ENCODE assay signal across 8 cellular contexts in the genomic region with DNA sequence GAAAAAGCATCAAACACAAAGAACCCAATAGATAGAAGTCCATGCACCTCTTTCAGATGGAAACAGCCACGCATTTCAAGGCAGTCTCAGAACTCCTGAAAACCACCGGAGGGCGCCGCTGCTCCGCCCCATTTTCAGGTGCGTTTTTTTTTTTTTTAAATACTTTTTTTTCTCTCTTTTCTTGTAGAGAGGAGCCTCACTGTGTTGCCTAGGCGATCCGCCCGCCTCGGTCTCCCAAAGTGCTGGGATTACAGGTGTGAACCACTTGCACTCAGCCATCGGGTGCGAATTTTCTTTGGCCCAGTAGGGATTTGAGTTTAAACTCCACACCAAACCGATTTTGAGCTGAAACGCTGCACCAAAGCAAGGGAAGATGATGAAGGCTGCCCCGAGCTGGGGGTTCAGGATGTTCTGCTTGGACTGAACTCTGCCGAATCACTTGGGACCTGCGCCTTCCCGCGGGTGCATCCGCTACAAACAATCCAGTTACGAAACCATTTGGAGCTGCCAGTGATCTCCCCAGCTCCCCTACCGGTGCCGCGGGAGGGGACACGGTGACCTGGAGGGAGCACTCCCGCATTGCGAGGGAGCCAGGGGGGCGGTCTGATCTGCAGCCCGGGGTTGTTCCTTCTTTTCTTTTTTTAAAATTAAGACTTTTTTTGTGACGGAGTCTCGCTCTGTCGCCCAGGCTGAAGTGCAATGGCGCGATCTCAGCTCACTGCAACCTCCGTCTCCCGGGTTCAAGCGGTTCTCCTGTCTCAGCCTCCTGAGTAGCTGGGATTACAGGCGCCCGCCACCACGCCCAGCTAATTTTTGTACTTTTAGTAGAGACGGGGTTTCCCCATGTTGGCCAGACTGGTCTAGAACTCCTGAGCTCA. TPM values are rescaled to one million over a fixed set of nuclear protein-coding genes. Genes with fewer than 3 reads are reported as not detected.
DNase-seq lines count a peak whose midpoint lies in the region; ATAC-seq, FAIRE-seq and TF ChIP-seq lines count a peak whose summit lies in the region.

No MANE protein-coding gene starts in this region.

- H3K27me3 ChIP-seq in WERI-Rb-1 (ENCODE audit: insufficient read depth, low read depth, severe bottlenecking) = no peaks in the 10 kb centered on the region

- TF ChIP-seq CTCF in WERI-Rb-1 (IDR thresholded peaks at IDR 0.05; ENCODE audit: low read depth, low read length) (peak; percentile 77), kidney (IDR thresholded peaks at IDR 0.05; ENCODE audit: borderline replicate concordance, extremely low read depth, insufficient read depth) (peak; percentile 78)

- no peak for FAIRE-seq in kidney (lab: Jason Lieb, UNC)

- H3K9me3 ChIP-seq in WERI-Rb-1 (ENCODE audit: severe bottlenecking) (no peaks in the 10 kb centered on the region), kidney (ENCODE audit: control insufficient read depth in 1 of 2, low read length in 2 of 2) (no peaks in the 10 kb centered on the region)

- H3K36me3 ChIP-seq in WERI-Rb-1 (peaks cover 29% of the 10 kb centered on the region), kidney (ENCODE audit: control insufficient read depth in 1 of 2, insufficient read depth in 2 of 2, low read length in 2 of 2) (peaks cover 6 to 29% of the 10 kb centered on the region in 2 donors)

- intact Hi-C loops in kidney (cut with DNase I) = no loop called here

- DNase-seq in DMS114 treated with DMSO at 0.1 percent for 48 hours (lab: John Stamatoyannopoulos, UW; ENCODE audit: unreplicated experiment) (peak; percentile 15), H4 (ENCODE audit: low spot score) (peak; percentile 53), NCI-H1417 treated with DMSO at 0.1 percent for 48 hours (lab: John Stamatoyannopoulos, UW) (peak; percentile 27), WERI-Rb-1 (peak; percentile 70), caudate nucleus (lab: John Stamatoyannopoulos, UW) (peak in 50 of 61 donors; percentile 6 to 82 (median 42)), kidney (peak; percentile 85)
- peak; percentile 63 for DNase-seq in stimulated activated CD4-positive, alpha-beta T cell treated with anti-CD3 and anti-CD28 coated beads, Interleukin-15, amount 100 ng/mL, for 24 hours

- H3K9ac ChIP-seq in kidney (ENCODE audit: low read length in 2 of 2) = peak overlapping the region; percentile 18 to 96

- ATAC-seq in GM19324 (IDR thresholded peaks at IDR 0.05; ENCODE audit: low FRiP score, unreplicated experiment) = no peak

- H3K4me3 ChIP-seq in WERI-Rb-1 (ENCODE audit: low read depth, low read length) = peak overlapping the region; percentile 89
- peak overlapping the region; percentile 75 to 90 for H3K4me3 ChIP-seq in kidney (ENCODE audit: low read length in 2 of 2)

- H3K27ac ChIP-seq in WERI-Rb-1 (no peak overlapping the region), caudate nucleus (ENCODE audit: low read depth, low read length) (no peak overlapping the region), kidney (ENCODE audit: low read depth in 2 of 2, low read length in 2 of 2) (peak overlapping the region; percentile 90 to 95)

- H3K4me1 ChIP-seq in kidney (ENCODE audit: control insufficient read depth in 1 of 2, insufficient read depth in 1 of 2, low read depth in 1 of 2, low read length in 2 of 2) = peaks cover 5 to 7% of the 10 kb centered on the region in 2 donors

RNA-seq across cellular contexts. Expression of a gene that starts 1.4 kb away (rescaled TPM):
- 452 and 554 TPM in 2 replicates for total RNA-seq in H4 (2014; rRNA removed; shearing (Covaris generic))
- total RNA-seq in kidney = 75.1 TPM
- 285 TPM for polyA plus RNA-seq in kidney (ENCODE audit: insufficient read depth, low read depth, low replicate concordance)

RNA-seq across cellular contexts. Expression of a gene that starts 33.0 kb away (rescaled TPM):
- total RNA-seq in H4 (2014; rRNA removed; shearing (Covaris generic)) = 10.3 and 11.6 TPM in 2 replicates
- total RNA-seq in kidney = 8.2 TPM
- 13.1 TPM for polyA plus RNA-seq in kidney (ENCODE audit: insufficient read depth, low read depth, low replicate concordance)

Comparison
In these comparisons a context has a peak if more than half of its experiments do, and no peak if none do; other contexts are left out.
1. DNase-seq: peak in every context shown above with its lines; median percentile 85 in kidney; 70 in WERI-Rb-1; 63 in stimulated activated CD4-positive, alpha-beta T cell treated with anti-CD3 and anti-CD28 coated beads, Interleukin-15, amount 100 ng/mL, for 24 hours; 53 in H4; 42 in caudate nucleus; 27 in NCI-H1417 treated with DMSO at 0.1 percent for 48 hours; 15 in DMS114 treated with DMSO at 0.1 percent for 48 hours.
2. H3K27ac ChIP-seq: peak in kidney (2 of 2); none in WERI-Rb-1 (single experiment) and caudate nucleus (single experiment).